ENCODE assay signal across 1 cellular context in genomic region chr3:56790016-56790950, GRCh38.
TF ChIP-seq lines count a peak whose summit lies in the region.

No MANE protein-coding gene starts in this region.

TF ChIP-seq in GM23338, 12 proteins besides CTCF, POLR2A, EP300 and RAD21 (continued from another document):
- TF ChIP-seq, protein P1, sequence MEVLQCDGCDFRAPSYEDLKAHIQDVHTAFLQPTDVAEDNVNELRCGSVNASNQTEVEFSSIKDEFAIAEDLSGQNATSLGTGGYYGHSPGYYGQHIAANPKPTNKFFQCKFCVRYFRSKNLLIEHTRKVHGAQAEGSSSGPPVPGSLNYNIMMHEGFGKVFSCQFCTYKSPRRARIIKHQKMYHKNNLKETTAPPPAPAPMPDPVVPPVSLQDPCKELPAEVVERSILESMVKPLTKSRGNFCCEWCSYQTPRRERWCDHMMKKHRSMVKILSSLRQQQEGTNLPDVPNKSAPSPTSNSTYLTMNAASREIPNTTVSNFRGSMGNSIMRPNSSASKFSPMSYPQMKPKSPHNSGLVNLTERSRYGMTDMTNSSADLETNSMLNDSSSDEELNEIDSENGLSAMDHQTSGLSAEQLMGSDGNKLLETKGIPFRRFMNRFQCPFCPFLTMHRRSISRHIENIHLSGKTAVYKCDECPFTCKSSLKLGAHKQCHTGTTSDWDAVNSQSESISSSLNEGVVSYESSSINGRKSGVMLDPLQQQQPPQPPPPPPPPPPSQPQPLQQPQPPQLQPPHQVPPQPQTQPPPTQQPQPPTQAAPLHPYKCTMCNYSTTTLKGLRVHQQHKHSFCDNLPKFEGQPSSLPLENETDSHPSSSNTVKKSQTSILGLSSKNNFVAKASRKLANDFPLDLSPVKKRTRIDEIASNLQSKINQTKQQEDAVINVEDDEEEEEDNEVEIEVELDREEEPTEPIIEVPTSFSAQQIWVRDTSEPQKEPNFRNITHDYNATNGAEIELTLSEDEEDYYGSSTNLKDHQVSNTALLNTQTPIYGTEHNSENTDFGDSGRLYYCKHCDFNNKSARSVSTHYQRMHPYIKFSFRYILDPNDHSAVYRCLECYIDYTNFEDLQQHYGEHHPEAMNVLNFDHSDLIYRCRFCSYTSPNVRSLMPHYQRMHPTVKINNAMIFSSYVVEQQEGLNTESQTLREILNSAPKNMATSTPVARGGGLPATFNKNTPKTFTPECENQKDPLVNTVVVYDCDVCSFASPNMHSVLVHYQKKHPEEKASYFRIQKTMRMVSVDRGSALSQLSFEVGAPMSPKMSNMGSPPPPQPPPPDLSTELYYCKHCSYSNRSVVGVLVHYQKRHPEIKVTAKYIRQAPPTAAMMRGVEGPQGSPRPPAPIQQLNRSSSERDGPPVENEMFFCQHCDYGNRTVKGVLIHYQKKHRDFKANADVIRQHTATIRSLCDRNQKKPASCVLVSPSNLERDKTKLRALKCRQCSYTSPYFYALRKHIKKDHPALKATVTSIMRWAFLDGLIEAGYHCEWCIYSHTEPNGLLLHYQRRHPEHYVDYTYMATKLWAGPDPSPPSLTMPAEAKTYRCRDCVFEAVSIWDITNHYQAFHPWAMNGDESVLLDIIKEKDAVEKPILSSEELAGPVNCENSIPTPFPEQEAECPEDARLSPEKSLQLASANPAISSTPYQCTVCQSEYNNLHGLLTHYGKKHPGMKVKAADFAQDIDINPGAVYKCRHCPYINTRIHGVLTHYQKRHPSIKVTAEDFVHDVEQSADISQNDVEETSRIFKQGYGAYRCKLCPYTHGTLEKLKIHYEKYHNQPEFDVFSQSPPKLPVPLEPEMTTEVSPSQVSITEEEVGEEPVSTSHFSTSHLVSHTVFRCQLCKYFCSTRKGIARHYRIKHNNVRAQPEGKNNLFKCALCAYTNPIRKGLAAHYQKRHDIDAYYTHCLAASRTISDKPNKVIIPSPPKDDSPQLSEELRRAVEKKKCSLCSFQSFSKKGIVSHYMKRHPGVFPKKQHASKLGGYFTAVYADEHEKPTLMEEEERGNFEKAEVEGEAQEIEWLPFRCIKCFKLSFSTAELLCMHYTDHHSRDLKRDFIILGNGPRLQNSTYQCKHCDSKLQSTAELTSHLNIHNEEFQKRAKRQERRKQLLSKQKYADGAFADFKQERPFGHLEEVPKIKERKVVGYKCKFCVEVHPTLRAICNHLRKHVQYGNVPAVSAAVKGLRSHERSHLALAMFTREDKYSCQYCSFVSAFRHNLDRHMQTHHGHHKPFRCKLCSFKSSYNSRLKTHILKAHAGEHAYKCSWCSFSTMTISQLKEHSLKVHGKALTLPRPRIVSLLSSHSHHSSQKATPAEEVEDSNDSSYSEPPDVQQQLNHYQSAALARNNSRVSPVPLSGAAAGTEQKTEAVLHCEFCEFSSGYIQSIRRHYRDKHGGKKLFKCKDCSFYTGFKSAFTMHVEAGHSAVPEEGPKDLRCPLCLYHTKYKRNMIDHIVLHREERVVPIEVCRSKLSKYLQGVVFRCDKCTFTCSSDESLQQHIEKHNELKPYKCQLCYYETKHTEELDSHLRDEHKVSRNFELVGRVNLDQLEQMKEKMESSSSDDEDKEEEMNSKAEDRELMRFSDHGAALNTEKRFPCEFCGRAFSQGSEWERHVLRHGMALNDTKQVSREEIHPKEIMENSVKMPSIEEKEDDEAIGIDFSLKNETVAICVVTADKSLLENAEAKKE (CRISPR knock-in tag; IDR thresholded peaks at IDR 0.05), result no peak
- no peak for TF ChIP-seq EZH2phosphoT487 (IDR thresholded peaks at IDR 0.05; ENCODE audit: unreplicated experiment)
- no peak for TF ChIP-seq JUNB (IDR thresholded peaks at IDR 0.05; ENCODE audit: unreplicated experiment)
- no peak for TF ChIP-seq NANOG (IDR thresholded peaks at IDR 0.05; ENCODE audit: borderline replicate concordance)
- TF ChIP-seq POLR2AphosphoS5 (IDR thresholded peaks at IDR 0.05; ENCODE audit: low read depth), result no peak
